21 cellular contexts compared by ENCODE assay signal in genomic region chrX:11420851-11421250, GRCh38.
"Had no signal": no experiment of that assay in that cellular context is flagged by ENCODE, and none has a peak within 500 bp of the region (broad histone marks: within the 10 kb centered on the region; RNA-seq: fewer than 3 reads in every experiment).

No MANE protein-coding gene starts in this region.

- H3K4me2 ChIP-seq: hepatocyte, neural progenitor cell had no signal

- H3K27me3 ChIP-seq: hepatocyte, tibial nerve had no signal

- H3K79me2 ChIP-seq: hepatocyte had no signal

- ATAC-seq: left lung; naive thymus-derived CD8-positive, alpha-beta T cell; stimulated activated naive CD8-positive, alpha-beta T cell treated with anti-CD3 and anti-CD28 coated beads, Interleukin-15, Interleukin-2, amounts not matched to agents 100 U/mL and 50 U/mL, for 24 hours had no signal

- H3K4me1 ChIP-seq: left lung, neural progenitor cell, tibial nerve had no signal

- H3K9ac ChIP-seq: neural progenitor cell had no signal

- DNase-seq: activated CD4-positive, alpha-beta T cell treated with anti-CD3 and anti-CD28 coated beads for 4 hours; activated CD4-positive, alpha-beta T cell treated with anti-CD3 and anti-CD28 coated beads, Interleukin-2, amount 50 U/mL, for 48 hours; activated CD4-positive, CD25-positive, alpha-beta regulatory T cell; activated naive CD4-positive, alpha-beta T cell treated with anti-CD3 and anti-CD28 coated beads for 36 hours; activated naive CD8-positive, alpha-beta T cell treated with anti-CD3 and anti-CD28 coated beads, Interleukin-2, amount 10 ng/mL, durations not matched to agents 7 days and 5 days; activated T-cell treated with anti-CD3 and anti-CD28 coated beads, Interleukin-2, amount 50 U/mL, for 48 hours; amygdala; cerebellar nuclear complex; cortex of kidney; foreskin fibroblast; kidney glomerular epithelial cell; left lung; naive thymus-derived CD8-positive, alpha-beta T cell; stimulated activated CD4-positive, alpha-beta T cell treated with anti-CD3 and anti-CD28 coated beads, Interleukin-4, amount 100 ng/mL, for 24 hours; stimulated activated naive CD8-positive, alpha-beta T cell treated with anti-CD3 and anti-CD28 coated beads, Interleukin-15, Interleukin-2, amounts not matched to agents 100 U/mL and 50 U/mL, for 24 hours; substantia nigra; T1000 had no signal

- H3K27ac ChIP-seq: epithelial cell of prostate, hepatocyte, left lung, neural progenitor cell had no signal

- H3K4me3 ChIP-seq: hepatocyte, left lung, neural progenitor cell, tibial nerve had no signal

- H3K9me3 ChIP-seq: left lung, tibial nerve had no signal

- H3K36me3 ChIP-seq: left lung, neural progenitor cell, tibial nerve had no signal

- H2AFZ ChIP-seq: hepatocyte, neural progenitor cell had no signal
